8 cellular contexts compared by ENCODE assay signal in genomic region chr6:18154507-18155272, GRCh38. TPM values are rescaled to one million over a fixed set of nuclear protein-coding genes. Genes with fewer than 3 reads are reported as not detected.
DNase-seq lines count a peak whose midpoint lies in the region; ATAC-seq and TF ChIP-seq lines count a peak whose summit lies in the region.

TPMT (minus strand) TSS chr6:18155077; CDS start chr6:18149127, 5,950 bp downstream.

- H3K27me3 ChIP-seq in iPS-15b (ENCODE audit: control insufficient read depth, insufficient read depth, low read length) (no peaks in the 10 kb centered on the region), smooth muscle cell (ENCODE audit: low read depth) (no peaks in the 10 kb centered on the region)

- H3K79me2 ChIP-seq in smooth muscle cell (ENCODE audit: low read depth) = peaks cover 3% of the 10 kb centered on the region

- H4K20me1 ChIP-seq in smooth muscle cell (ENCODE audit: low read depth) = no peaks in the 10 kb centered on the region

- H3K4me3 ChIP-seq in iPS-15b (ENCODE audit: low read depth, low read length) = peak within 1 kb of the TSS; percentile 84
- H3K4me3 ChIP-seq in smooth muscle cell = peak within 1 kb of the TSS; percentile 96

- H3K4me1 ChIP-seq in iPS-15b (ENCODE audit: control insufficient read depth, insufficient read depth, low read length) = peaks cover 14% of the 10 kb centered on the region
- peaks cover 16% of the 10 kb centered on the region for H3K4me1 ChIP-seq in smooth muscle cell (ENCODE audit: low read depth)

- ATAC-seq in GM19023 (IDR thresholded peaks at IDR 0.05; ENCODE audit: unreplicated experiment) (peak; percentile 62), HG03159 (IDR thresholded peaks at IDR 0.05; ENCODE audit: unreplicated experiment) (peak; percentile 61)

- under 1% methylated on average over 22 of the region's 54 CpGs for WGBS in smooth muscle cell (ENCODE audit: low lambda C conversion rate)

- peak within 1 kb of the TSS; percentile 73 for H3K27ac ChIP-seq in smooth muscle cell (ENCODE audit: low read depth)

- peak in 13 of 14 donors; percentile 79 to 99 (median 98) for DNase-seq in C1 segment of cervical spinal cord (lab: John Stamatoyannopoulos, UW)
- DNase-seq in NCI-H510A treated with DMSO at 0.1 percent for 48 hours (lab: John Stamatoyannopoulos, UW) = peak; percentile 90
- DNase-seq in anterior cingulate cortex (lab: John Stamatoyannopoulos, UW) = peak in 39 of 58 donors; percentile 82 to 99 (median 98)
- peak; percentile 95 for DNase-seq in smooth muscle cell (lab: John Stamatoyannopoulos, UW; ENCODE audit: unreplicated experiment)
- DNase-seq in globus pallidus (ENCODE audit: low spot score) = no peak

- TF ChIP-seq CTCF in smooth muscle cell (IDR thresholded peaks at IDR 0.05; ENCODE audit: borderline replicate concordance, insufficient read depth, poor library complexity, severe bottlenecking) = no peak

- H3K9me3 ChIP-seq in iPS-15b (ENCODE audit: control insufficient read depth, insufficient read depth, low read length) (no peaks in the 10 kb centered on the region), smooth muscle cell (replicated peaks; ENCODE audit: low read depth) (no peaks in the 10 kb centered on the region)

- peak within 1 kb of the TSS; percentile 97 for H2AFZ ChIP-seq in smooth muscle cell (ENCODE audit: low read depth)

- H3K9ac ChIP-seq in iPS-15b (ENCODE audit: low read depth, low read length) (peak within 1 kb of the TSS; percentile 81), smooth muscle cell (ENCODE audit: low read depth) (peak within 1 kb of the TSS; percentile 94)

- H3F3A ChIP-seq in smooth muscle cell (ENCODE audit: low read depth) = peaks cover 4% of the 10 kb centered on the region

- H3K4me2 ChIP-seq in smooth muscle cell = peak within 1 kb of the TSS; percentile 94

- H3K36me3 ChIP-seq in iPS-15b (ENCODE audit: control insufficient read depth, insufficient read depth, low read length) = no peaks in the 10 kb centered on the region
- H3K36me3 ChIP-seq in smooth muscle cell (ENCODE audit: low read depth) = no peaks in the 10 kb centered on the region

RNA-seq across cellular contexts. Expression of gene TPMT, which starts in this region (rescaled TPM):
- 9.6 TPM in 2 replicates for total RNA-seq in smooth muscle cell
- 4.9 and 7.9 TPM in 2 replicates for polyA plus RNA-seq in smooth muscle cell
